1 cellular context compared by ENCODE assay signal in genomic region chr5:76765249-76765648, GRCh38.
TF ChIP-seq lines count a peak whose summit lies in the region.

No MANE protein-coding gene starts in this region.

TF ChIP-seq in SK-N-SH, 30 proteins besides CTCF, POLR2A, EP300 and RAD21 (continued from another document):
- TF ChIP-seq IRF3 (IDR thresholded peaks at IDR 0.05; ENCODE audit: low read depth, low read length) (no peak), NFIC (IDR thresholded peaks at IDR 0.05; ENCODE audit: borderline replicate concordance) (peak; percentile 72; the same call in 1 of the 2 replicates), FOSL2 (IDR thresholded peaks at IDR 0.05; ENCODE audit: borderline replicate concordance, low read depth) (peak; percentile 66; the same call in 1 of the 2 replicates), TEAD4 (IDR thresholded peaks at IDR 0.05; ENCODE audit: borderline replicate concordance, insufficient read depth) (peak; percentile 74; the same call in 1 of the 2 replicates), EZH2phosphoT487 (IDR thresholded peaks at IDR 0.05; ENCODE audit: borderline replicate concordance, low read depth) (no peak), RCOR1 (IDR thresholded peaks at IDR 0.05; ENCODE audit: low read length) (no peak), YY1 (IDR thresholded peaks at IDR 0.05; ENCODE audit: low read depth) (no peak), ZBTB33 (IDR thresholded peaks at IDR 0.05; ENCODE audit: borderline replicate concordance, low read depth) (0 out of 2 replicates have a peak, but pooled peaks have one; percentile 40), FOXM1 (IDR thresholded peaks at IDR 0.05; ENCODE audit: low read depth) (peak; percentile 73), CHD2 (IDR thresholded peaks at IDR 0.05; ENCODE audit: low read length, partially characterized antibody) (no peak), GATA2 (CRISPR knock-in tag; IDR thresholded peaks at IDR 0.05) (no peak), POLR2AphosphoS5 (IDR thresholded peaks at IDR 0.05; ENCODE audit: low read depth, low read length) (peak; percentile 58; the same call in 1 of the 2 replicates), RFX5 (IDR thresholded peaks at IDR 0.05; ENCODE audit: low read length) (no peak), GABPA (IDR thresholded peaks at IDR 0.05; ENCODE audit: low read depth) (no peak), RXRA (IDR thresholded peaks at IDR 0.05; ENCODE audit: borderline replicate concordance, low read depth) (peak; percentile 93), TAF1 (IDR thresholded peaks at IDR 0.05; ENCODE audit: borderline replicate concordance, low read depth, low read length) (no peak), MEF2A (IDR thresholded peaks at IDR 0.05; ENCODE audit: borderline replicate concordance, low read depth) (peak; percentile 33; the same call in 1 of the 2 replicates), SMC3 (IDR thresholded peaks at IDR 0.05; ENCODE audit: low read depth, low read length) (no peak), ELF1 (IDR thresholded peaks at IDR 0.05) (no peak), SIN3A (IDR thresholded peaks at IDR 0.05; ENCODE audit: borderline replicate concordance, low read depth, low read length) (no peak), NRF1 (IDR thresholded peaks at IDR 0.05; ENCODE audit: low read depth, low read length) (no peak)
- TF ChIP-seq, protein P1, sequence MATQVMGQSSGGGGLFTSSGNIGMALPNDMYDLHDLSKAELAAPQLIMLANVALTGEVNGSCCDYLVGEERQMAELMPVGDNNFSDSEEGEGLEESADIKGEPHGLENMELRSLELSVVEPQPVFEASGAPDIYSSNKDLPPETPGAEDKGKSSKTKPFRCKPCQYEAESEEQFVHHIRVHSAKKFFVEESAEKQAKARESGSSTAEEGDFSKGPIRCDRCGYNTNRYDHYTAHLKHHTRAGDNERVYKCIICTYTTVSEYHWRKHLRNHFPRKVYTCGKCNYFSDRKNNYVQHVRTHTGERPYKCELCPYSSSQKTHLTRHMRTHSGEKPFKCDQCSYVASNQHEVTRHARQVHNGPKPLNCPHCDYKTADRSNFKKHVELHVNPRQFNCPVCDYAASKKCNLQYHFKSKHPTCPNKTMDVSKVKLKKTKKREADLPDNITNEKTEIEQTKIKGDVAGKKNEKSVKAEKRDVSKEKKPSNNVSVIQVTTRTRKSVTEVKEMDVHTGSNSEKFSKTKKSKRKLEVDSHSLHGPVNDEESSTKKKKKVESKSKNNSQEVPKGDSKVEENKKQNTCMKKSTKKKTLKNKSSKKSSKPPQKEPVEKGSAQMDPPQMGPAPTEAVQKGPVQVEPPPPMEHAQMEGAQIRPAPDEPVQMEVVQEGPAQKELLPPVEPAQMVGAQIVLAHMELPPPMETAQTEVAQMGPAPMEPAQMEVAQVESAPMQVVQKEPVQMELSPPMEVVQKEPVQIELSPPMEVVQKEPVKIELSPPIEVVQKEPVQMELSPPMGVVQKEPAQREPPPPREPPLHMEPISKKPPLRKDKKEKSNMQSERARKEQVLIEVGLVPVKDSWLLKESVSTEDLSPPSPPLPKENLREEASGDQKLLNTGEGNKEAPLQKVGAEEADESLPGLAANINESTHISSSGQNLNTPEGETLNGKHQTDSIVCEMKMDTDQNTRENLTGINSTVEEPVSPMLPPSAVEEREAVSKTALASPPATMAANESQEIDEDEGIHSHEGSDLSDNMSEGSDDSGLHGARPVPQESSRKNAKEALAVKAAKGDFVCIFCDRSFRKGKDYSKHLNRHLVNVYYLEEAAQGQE (IDR thresholded peaks at IDR 0.05; ENCODE audit: low read depth, low read length): no peak
- TF ChIP-seq, protein P2, sequence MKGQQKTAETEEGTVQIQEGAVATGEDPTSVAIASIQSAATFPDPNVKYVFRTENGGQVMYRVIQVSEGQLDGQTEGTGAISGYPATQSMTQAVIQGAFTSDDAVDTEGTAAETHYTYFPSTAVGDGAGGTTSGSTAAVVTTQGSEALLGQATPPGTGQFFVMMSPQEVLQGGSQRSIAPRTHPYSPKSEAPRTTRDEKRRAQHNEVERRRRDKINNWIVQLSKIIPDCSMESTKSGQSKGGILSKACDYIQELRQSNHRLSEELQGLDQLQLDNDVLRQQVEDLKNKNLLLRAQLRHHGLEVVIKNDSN (IDR thresholded peaks at IDR 0.05; ENCODE audit: borderline replicate concordance, low read depth): no peak
- TF ChIP-seq, protein P3, sequence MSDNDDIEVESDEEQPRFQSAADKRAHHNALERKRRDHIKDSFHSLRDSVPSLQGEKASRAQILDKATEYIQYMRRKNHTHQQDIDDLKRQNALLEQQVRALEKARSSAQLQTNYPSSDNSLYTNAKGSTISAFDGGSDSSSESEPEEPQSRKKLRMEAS (IDR thresholded peaks at IDR 0.05; ENCODE audit: low read depth): 0 out of 2 replicates have a peak, but pooled peaks have one; percentile 18
